In the genomic region with DNA sequence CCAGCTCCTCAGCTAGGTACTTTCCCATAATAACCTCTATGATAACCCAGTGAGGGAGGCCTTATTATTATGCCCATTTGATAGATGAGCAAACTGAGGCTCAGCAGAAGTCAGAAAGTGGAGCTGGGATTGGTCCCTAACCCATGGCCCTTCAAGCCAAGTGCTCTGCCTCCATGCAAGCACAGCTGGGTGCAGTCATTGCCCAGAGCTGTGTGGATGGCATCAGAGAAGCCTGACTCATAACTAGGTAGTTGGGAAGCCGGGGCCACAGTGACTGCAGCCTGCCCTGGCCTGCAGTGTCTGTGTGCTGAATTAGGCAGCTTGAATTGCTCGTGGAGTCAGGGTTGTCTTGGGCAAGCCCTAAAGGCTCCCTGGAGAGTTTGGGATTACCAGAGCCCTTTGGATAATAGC, we compare ENCODE assay signal across 20 cellular contexts.
DNase-seq lines count a peak whose midpoint lies in the region; FAIRE-seq and TF ChIP-seq lines count a peak whose summit lies in the region.
"Had no signal": no experiment of that assay in that cellular context is flagged by ENCODE, and none has a peak within 500 bp of the region (broad histone marks: within the 10 kb centered on the region; RNA-seq: fewer than 3 reads in every experiment).

No MANE protein-coding gene starts in this region.

- H3K27me3 Mint-ChIP-seq in nephron (ENCODE audit: low read depth), result peaks cover 5% of the 10 kb centered on the region

- FAIRE-seq in bronchial epithelial cell (lab: Jason Lieb, UNC), result peak; percentile 97
- FAIRE-seq in GM12892 (lab: Jason Lieb, UNC), result no peak
- FAIRE-seq: endothelial cell of umbilical vein, islet of Langerhans, RCC 7860, small intestine had no signal

- peak overlapping the region in 2 of 3 experiments; percentile 11 to 85 for H3K27ac Mint-ChIP-seq in nephron
- H3K27ac Mint-ChIP-seq: activated B cell treated with CpG ODN at 0.5 μM for 24 hours; stimulated activated naive CD8-positive, alpha-beta T cell treated with anti-CD3 and anti-CD28 coated beads, Interleukin-15, Interleukin-2, amounts not matched to agents 100 ng/mL and 50 ng/mL, for 24 hours had no signal

- H3K4me3 ChIP-seq in bronchial epithelial cell (ENCODE audit: low read depth, low read length), result no peak overlapping the region

- no peaks in the 10 kb centered on the region for H3K36me3 ChIP-seq in bronchial epithelial cell (ENCODE audit: control insufficient read depth, insufficient read depth, low read length)

- no peaks in the 10 kb centered on the region for H3K27me3 ChIP-seq in bronchial epithelial cell (ENCODE audit: control insufficient read depth, insufficient read depth, low read length)

- no peak overlapping the region for H3K4me3 Mint-ChIP-seq in nephron
- H3K4me3 Mint-ChIP-seq: activated B cell treated with CpG ODN at 0.5 μM for 24 hours; stimulated activated naive CD8-positive, alpha-beta T cell treated with anti-CD3 and anti-CD28 coated beads, Interleukin-15, Interleukin-2, amounts not matched to agents 100 ng/mL and 50 ng/mL, for 24 hours had no signal

- DNase-seq in D341Med (ENCODE audit: low spot score) (peak; percentile 76), LHCN-M2 (ENCODE audit: low read depth) (peak; percentile 41), bronchial epithelial cell (ENCODE audit: low read depth) (peak; percentile 94), T-helper 9 cell (no peak), GM12892 (ENCODE audit: insufficient read length) (no peak), Kasumi-1 (lab: John Stamatoyannopoulos, UW) (no peak)
- no peak for DNase-seq in activated naive CD4-positive, alpha-beta T cell treated with Interleukin-2 at 50 U/mL for 16 hours
- DNase-seq: activated B cell treated with CpG ODN at 0.5 μM for 24 hours; activated effector memory CD4-positive, alpha-beta T cell treated with Interleukin-2 at 50 U/mL for 16 hours; AML-193; amniotic stem cell; NCI-H187 treated with DMSO at 0.1 percent for 48 hours; NCI-H510A treated with DMSO at 0.1 percent for 48 hours; small intestine; T-helper 1 cell had no signal

- no peak for TF ChIP-seq POLR2A in GM12892 (IDR thresholded peaks at IDR 0.05; ENCODE audit: low read depth, low read length)

- H3K4me1 Mint-ChIP-seq in nephron, result peaks cover 64% of the 10 kb centered on the region
- H3K4me1 Mint-ChIP-seq: activated B cell treated with CpG ODN at 0.5 μM for 24 hours had no signal

- no peaks in the 10 kb centered on the region for H3K9me3 Mint-ChIP-seq in nephron
- H3K9me3 Mint-ChIP-seq: activated B cell treated with CpG ODN at 0.5 μM for 24 hours; stimulated activated naive CD8-positive, alpha-beta T cell treated with anti-CD3 and anti-CD28 coated beads, Interleukin-15, Interleukin-2, amounts not matched to agents 100 ng/mL and 50 ng/mL, for 24 hours had no signal

- TF ChIP-seq CTCF in bronchial epithelial cell (IDR thresholded peaks at IDR 0.05; ENCODE audit: insufficient read depth, low read length, severe bottlenecking), result no peak
- no peak for TF ChIP-seq CTCF in nephron (IDR thresholded peaks at IDR 0.05; ENCODE audit: unreplicated experiment in 3 of 3)

- no peaks in the 10 kb centered on the region for H3K36me3 Mint-ChIP-seq in nephron (ENCODE audit: low read depth)

Comparison
In these comparisons a context has a peak if more than half of its experiments do, and no peak if none do; other contexts are left out.
1. DNase-seq: peak in D341Med (single experiment), LHCN-M2 (single experiment) and bronchial epithelial cell (single experiment); none in T-helper 9 cell (single experiment), activated naive CD4-positive, alpha-beta T cell treated with Interleukin-2 at 50 U/mL for 16 hours (single experiment), GM12892 (single experiment) and Kasumi-1 (0 of 2).